ENCODE assay signal across 15 cellular contexts in the genomic region with DNA sequence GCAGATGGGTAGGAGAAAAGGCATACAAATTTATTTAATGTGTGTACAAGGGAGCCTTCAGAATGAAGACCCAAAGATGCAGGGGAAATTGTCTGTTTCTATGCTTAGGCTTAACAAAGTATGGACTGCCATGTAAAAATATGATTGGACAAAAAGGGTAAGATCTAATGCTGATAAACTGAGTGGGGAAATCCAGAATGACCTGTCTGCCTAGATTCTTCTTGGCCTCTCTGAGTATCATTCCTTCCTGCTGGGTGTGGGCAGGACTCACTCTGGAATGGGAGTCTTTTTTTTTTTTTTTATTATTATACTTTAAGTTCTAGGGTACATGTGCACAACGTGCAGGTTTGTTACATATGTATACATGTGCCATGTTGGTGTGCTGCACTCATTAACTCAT.
DNase-seq lines count a peak whose midpoint lies in the region; ATAC-seq, FAIRE-seq and TF ChIP-seq lines count a peak whose summit lies in the region.
"Had no signal": no experiment of that assay in that cellular context is flagged by ENCODE, and none has a peak within 500 bp of the region (broad histone marks: within the 10 kb centered on the region; RNA-seq: fewer than 3 reads in every experiment).

No MANE protein-coding gene starts in this region.

- TF ChIP-seq CTCF in LNCaP clone FGC (IDR thresholded peaks at IDR 0.05; ENCODE audit: control insufficient read depth, extremely low read depth, insufficient read depth) (no peak), bronchial epithelial cell (IDR thresholded peaks at IDR 0.05; ENCODE audit: insufficient read depth, low read length, severe bottlenecking) (no peak), upper lobe of right lung (IDR thresholded peaks at IDR 0.05) (no peak), GM13976 (IDR thresholded peaks at IDR 0.05; ENCODE audit: borderline replicate concordance, control extremely low read depth, extremely low read depth, insufficient read depth, missing control alignments) (no peak), right atrium auricular region (IDR thresholded peaks at IDR 0.05) (no peak)

- H3K27ac ChIP-seq in upper lobe of right lung (no peak overlapping the region), right atrium auricular region (no peak overlapping the region)
- H3K27ac ChIP-seq: A549 had no signal

- no peaks in the 10 kb centered on the region for H3K27me3 ChIP-seq in bronchial epithelial cell (ENCODE audit: control insufficient read depth, insufficient read depth, low read length)
- no peaks in the 10 kb centered on the region for H3K27me3 ChIP-seq in upper lobe of right lung
- no peaks in the 10 kb centered on the region for H3K27me3 ChIP-seq in right atrium auricular region
- H3K27me3 ChIP-seq: BE2C had no signal

- in situ Hi-C loops in GM13976 (cut with MboI; ENCODE audit: low sequenced_read_pairs, unreplicated experiment) = no loop called here

- no peaks in the 10 kb centered on the region for H3K4me1 ChIP-seq in upper lobe of right lung
- no peaks in the 10 kb centered on the region for H3K4me1 ChIP-seq in right atrium auricular region
- H3K4me1 ChIP-seq: A549, BE2C had no signal

- peak; percentile 21 for ATAC-seq in upper lobe of right lung
- ATAC-seq: A549; CD8-positive, alpha-beta T cell; HCT116 had no signal

- H3K9me3 ChIP-seq in upper lobe of right lung = no peaks in the 10 kb centered on the region
- no peaks in the 10 kb centered on the region for H3K9me3 ChIP-seq in right atrium auricular region
- H3K9me3 ChIP-seq: A549, BE2C had no signal

- H3K36me3 ChIP-seq in bronchial epithelial cell (ENCODE audit: control insufficient read depth, insufficient read depth, low read length) (no peaks in the 10 kb centered on the region), upper lobe of right lung (no peaks in the 10 kb centered on the region), right atrium auricular region (no peaks in the 10 kb centered on the region)
- H3K36me3 ChIP-seq: BE2C had no signal

- intact Hi-C loops in upper lobe of right lung (cut with DNase I) = no loop called here

- DNase-seq in LNCaP clone FGC (ENCODE audit: low read depth) (peak; percentile 59), bronchial epithelial cell (ENCODE audit: low read depth) (peak; percentile 13), kidney tubule cell (ENCODE audit: low spot score) (peak; percentile 17), upper lobe of right lung (no peak), GM13976 (ENCODE audit: low spot score) (no peak), right atrium auricular region (ENCODE audit: low spot score) (no peak)
- no peak for DNase-seq in stimulated activated CD4-positive, alpha-beta T cell treated with anti-CD3 and anti-CD28 coated beads, Interleukin-4, amount 100 ng/mL, for 24 hours
- DNase-seq: BE2C; CD8-positive, alpha-beta T cell; COR-L47; IMR-90 had no signal

- H3K4me3 ChIP-seq in LNCaP clone FGC (ENCODE audit: low read depth, low read length) = no peak overlapping the region
- H3K4me3 ChIP-seq in bronchial epithelial cell (ENCODE audit: low read depth, low read length) = no peak overlapping the region
- no peak overlapping the region for H3K4me3 ChIP-seq in upper lobe of right lung
- H3K4me3 ChIP-seq in right atrium auricular region = no peak overlapping the region
- H3K4me3 ChIP-seq: A549 had no signal

- FAIRE-seq in bronchial epithelial cell (lab: Jason Lieb, UNC) = no peak
- FAIRE-seq: A549, GM18507, H54 had no signal

Comparison
In these comparisons a context has a peak if more than half of its experiments do, and no peak if none do; other contexts are left out.
1. DNase-seq: peak in LNCaP clone FGC (single experiment), bronchial epithelial cell (single experiment) and kidney tubule cell (single experiment); none in upper lobe of right lung (single experiment), GM13976 (single experiment), stimulated activated CD4-positive, alpha-beta T cell treated with anti-CD3 and anti-CD28 coated beads, Interleukin-4, amount 100 ng/mL, for 24 hours (single experiment) and right atrium auricular region (single experiment).